8 cellular contexts compared by ENCODE assay signal in genomic region chr11:61815790-61816735, GRCh38. TPM values are rescaled to one million over a fixed set of nuclear protein-coding genes. Genes with fewer than 3 reads are reported as not detected.
DNase-seq lines count a peak whose midpoint lies in the region; ATAC-seq lines count a peak whose summit lies in the region.

No MANE protein-coding gene starts in this region.

- ATAC-seq in HG02678 (IDR thresholded peaks at IDR 0.05; ENCODE audit: unreplicated experiment): peak; percentile 40
- peak; percentile 27 for ATAC-seq in left lobe of liver

- peak; percentile 59 to 69 for DNase-seq in NCI-H524 (lab: John Stamatoyannopoulos, UW)
- DNase-seq in NCI-H524 treated with DMSO at 0.1 percent for 48 hours (lab: John Stamatoyannopoulos, UW): no peak
- DNase-seq in NCI-H2029 treated with DMSO at 0.1 percent for 48 hours (lab: John Stamatoyannopoulos, UW): peak; percentile 78
- DNase-seq in activated CD4-positive, alpha-beta T cell treated with anti-CD3 and anti-CD28 coated beads for 4 hours: peak; percentile 54 to 57
- DNase-seq in dermis blood vessel endothelial cell: peak; percentile 83
- DNase-seq in left lobe of liver (ENCODE audit: low spot score): peak; percentile 66
- peak; percentile 60 for DNase-seq in stimulated activated CD4-positive, alpha-beta T cell treated with anti-CD3 and anti-CD28 coated beads, Interleukin-4, amount 100 ng/mL, for 1 hour

RNA-seq across cellular contexts. Expression of gene FADS1, which starts 0.7 kb away (rescaled TPM):
- total RNA-seq in dermis blood vessel endothelial cell: 34.9 and 73.6 TPM in 2 replicates
- total RNA-seq in left lobe of liver: 34.6 TPM

RNA-seq across cellular contexts. Expression of gene FADS2, which starts 12.0 kb away (rescaled TPM):
- total RNA-seq in dermis blood vessel endothelial cell (75.9 and 253 TPM in 2 replicates), left lobe of liver (113 TPM)

RNA-seq across cellular contexts. Expression of gene FEN1, which starts 23.4 kb away (rescaled TPM):
- 27.4 and 48.5 TPM in 2 replicates for total RNA-seq in dermis blood vessel endothelial cell
- total RNA-seq in left lobe of liver: 5.1 TPM

RNA-seq across cellular contexts. Expression of gene TMEM258, which starts 23.7 kb away (rescaled TPM):
- total RNA-seq in dermis blood vessel endothelial cell: 27.9 and 41.0 TPM in 2 replicates
- total RNA-seq in left lobe of liver: 58.5 TPM
